ENCODE assay signal across 22 cellular contexts in genomic region chr11:32576456-32576855, GRCh38.
"Had no signal": no experiment of that assay in that cellular context is flagged by ENCODE, and none has a peak within 500 bp of the region (broad histone marks: within the 10 kb centered on the region; RNA-seq: fewer than 3 reads in every experiment).

No MANE protein-coding gene starts in this region.

- DNase-seq: KBM-7, MM.1S, NCI-H1092 treated with DMSO at 0.1 percent for 48 hours, NCI-H1436, NCI-H187, NCI-H2029, NCI-H2081 treated with DMSO at 0.1 percent for 48 hours, NCI-H2171, NCI-H226, NCI-H446, NCI-H510A, NCI-H524 treated with DMSO at 0.1 percent for 48 hours, NCI-H69, NCI-H774, PC-3, SHP77, SK-N-SH, SW 1271 had no signal

- H3K9me3 ChIP-seq: SK-N-SH had no signal

- H3K4me3 Mint-ChIP-seq: IgD-negative memory B cell had no signal

- H3K36me3 Mint-ChIP-seq: IgD-negative memory B cell had no signal

- H3K4me1 Mint-ChIP-seq: IgD-negative memory B cell had no signal

- H3K9ac ChIP-seq: SK-N-SH had no signal

- H3K27ac ChIP-seq: HL-60, RWPE1 had no signal

- FAIRE-seq: HTR-8/SVneo had no signal

- H3K9me3 Mint-ChIP-seq: IgD-negative memory B cell had no signal

- H3K4me2 ChIP-seq: SK-N-SH had no signal
